Comparison of ENCODE assay signal across 8 cellular contexts in genomic region chr3:130002666-130003598, GRCh38. TPM values are rescaled to one million over a fixed set of nuclear protein-coding genes. Genes with fewer than 3 reads are reported as not detected.
DNase-seq lines count a peak whose midpoint lies in the region; ATAC-seq, FAIRE-seq and TF ChIP-seq lines count a peak whose summit lies in the region.
"Not testable (repeated sequence)": the region's sequence is repeated elsewhere in the genome, so short reads cannot be mapped to it uniquely, and the experiment has no call there.

No MANE protein-coding gene starts in this region.

- POLR2A ChIA-PET in BJ (lab: Charles Lee); activated CD4-positive, alpha-beta T cell treated with anti-CD3 and anti-CD28 coated beads for 36 hours (lab: Charles Lee); GM12878 (lab: Charles Lee): not testable (repeated sequence)

- BruUV-seq in GM12878 (replicated peaks; lab: Mats Ljungman, UMichigan) = not testable (repeated sequence)

- H3K9ac ChIP-seq in GM12878 (ENCODE audit: control insufficient read depth, insufficient read depth, low read length) = not testable (repeated sequence)

- in situ Hi-C loops in HAP-1 (cut with MboI; ENCODE audit: low sequenced_read_pairs); GM12878 (cut with MboI): not testable (repeated sequence)

- H4K20me1 ChIP-seq in GM12878 (ENCODE audit: control insufficient read depth, insufficient read depth) = not testable (repeated sequence)

- H3K36me3 ChIP-seq in BJ (ENCODE audit: control insufficient read depth, insufficient read depth, low read length); HAP-1 (replicated peaks); GM12878 (ENCODE audit: control insufficient read depth in 2 of 2, insufficient read depth in 2 of 2, low read length in 1 of 2); heart left ventricle: not testable (repeated sequence)

- TF ChIP-seq POLR2A in GM12878 (IDR thresholded peaks at IDR 0.05; ENCODE audit: low read depth, low read length); heart left ventricle (IDR thresholded peaks at IDR 0.05): not testable (repeated sequence)

- peak; percentile 74 for ATAC-seq in activated CD4-positive, alpha-beta T cell treated with anti-CD3 and anti-CD28 coated beads for 36 hours
- peak; percentile 79 for ATAC-seq in GM12878
- ATAC-seq in heart left ventricle = not testable (repeated sequence)

- not testable (repeated sequence) for H3K27ac ChIP-seq in GM12878 (ENCODE audit: control insufficient read depth, insufficient read depth); heart left ventricle

- H3K9me3 ChIP-seq in HAP-1; GM12878 (replicated peaks; ENCODE audit: control insufficient read depth, insufficient read depth, low read length); heart left ventricle: not testable (repeated sequence)

- H3K36me3 Mint-ChIP-seq in activated CD4-positive, alpha-beta T cell treated with anti-CD3 and anti-CD28 coated beads for 36 hours (ENCODE audit: low read depth); neural crest cell (ENCODE audit: low read depth): not testable (repeated sequence)

- peak overlapping the region; percentile 46 for H3K4me3 ChIP-seq in BJ (ENCODE audit: low read depth, low read length)
- H3K4me3 ChIP-seq in HAP-1 = peak overlapping the region; percentile 57
- peak overlapping the region; percentile 41; the same call in 1 of the 2 replicates for H3K4me3 ChIP-seq in GM12878
- H3K4me3 ChIP-seq in heart left ventricle = peak overlapping the region in 11 of 12 donors; percentile 3 to 65 (median 49)

- not testable (repeated sequence) for H3K4me2 ChIP-seq in GM12878 (ENCODE audit: control insufficient read depth, insufficient read depth)

- TF ChIP-seq CTCF in BJ (IDR thresholded peaks at IDR 0.05; ENCODE audit: insufficient read depth, low read depth, low read length) (peak; percentile 15; the same call in 1 of the 2 replicates), GM12878 (IDR thresholded peaks at IDR 0.05 in 2 of 3, conservative IDR thresholded peaks at IDR 0.05 in 1 of 3; ENCODE audit: control insufficient read depth in 2 of 3, extremely low read depth in 1 of 3, insufficient read depth in 1 of 3, low read depth in 3 of 3, low read length in 3 of 3) (peak; percentile 31 to 60 (median 47); a peak in 4 of 6 replicates), heart left ventricle (IDR thresholded peaks at IDR 0.05) (peak; percentile 34 to 83 (median 66)), neural crest cell (conservative IDR thresholded peaks at IDR 0.05) (peak; percentile 72)

- peak; percentile 54 for TF ChIP-seq RAD21 in GM12878 (IDR thresholded peaks at IDR 0.05; ENCODE audit: insufficient read depth, low read depth, low read length)

- not testable (repeated sequence) for FAIRE-seq in GM12878 (lab: Jason Lieb, UNC)

- not testable (repeated sequence) for H3K4me1 ChIP-seq in HAP-1; GM12878 (ENCODE audit: control insufficient read depth, insufficient read depth, low read length); heart left ventricle

- TF ChIP-seq EP300 in GM12878 (IDR thresholded peaks at IDR 0.05; ENCODE audit: borderline replicate concordance in 1 of 2, control insufficient read depth in 1 of 2, low read depth in 2 of 2, low read length in 2 of 2) = not testable (repeated sequence)

- H3K4me3 Mint-ChIP-seq in activated CD4-positive, alpha-beta T cell treated with anti-CD3 and anti-CD28 coated beads for 36 hours = not testable (repeated sequence)
- H3K4me3 Mint-ChIP-seq in neural crest cell = peak overlapping the region; percentile 56

- H3K79me2 ChIP-seq in GM12878 (ENCODE audit: control insufficient read depth, insufficient read depth, low read length) = not testable (repeated sequence)

- intact Hi-C loops in activated CD4-positive, alpha-beta T cell treated with anti-CD3 and anti-CD28 coated beads for 36 hours (cut with DNase I, micrococcal nuclease) = loop anchor here (1.0 to 2.0 kb wide), 3 partner anchors 60 to 376 kb away; no protein-coding TSS in a partner anchor
- intact Hi-C loops in GM12878 (cut with micrococcal nuclease; ENCODE audit: unreplicated experiment) (loop anchor here (10.0 kb wide), 1 partner anchor 348 kb away; no protein-coding TSS in a partner anchor), heart left ventricle (cut with DNase I) (loop anchor here in 5 of 10 donors (2.0 to 10.0 kb wide), 3 partner anchors 60 to 368 kb away; no protein-coding TSS in a partner anchor)

- H3K4me1 Mint-ChIP-seq in activated CD4-positive, alpha-beta T cell treated with anti-CD3 and anti-CD28 coated beads for 36 hours; neural crest cell: not testable (repeated sequence)

- H3K27me3 ChIP-seq in BJ (ENCODE audit: control insufficient read depth, insufficient read depth, low read length); HAP-1 (ENCODE audit: low read depth); GM12878 (replicated peaks in 1 of 2; ENCODE audit: control insufficient read depth in 2 of 2, insufficient read depth in 2 of 2, low read length in 1 of 2): not testable (repeated sequence)
- H3K27me3 ChIP-seq in heart left ventricle = peaks cover 0 to 21% (median 0%) of the 10 kb centered on the region in 9 donors

- peaks cover 33% of the 10 kb centered on the region for H3K27me3 Mint-ChIP-seq in activated CD4-positive, alpha-beta T cell treated with anti-CD3 and anti-CD28 coated beads for 36 hours
- peaks cover 48% of the 10 kb centered on the region for H3K27me3 Mint-ChIP-seq in neural crest cell (ENCODE audit: low read depth)

- RAD21 ChIA-PET in GM12878 (lab: Charles Lee; ENCODE audit: unreplicated experiment) = interaction anchor here (1.4 kb wide), 1 partner anchor 61 kb away, joined by 6 read pairs; no protein-coding TSS in a partner anchor

- H2AFZ ChIP-seq in GM12878 (ENCODE audit: control insufficient read depth, low read depth, low read length) = peak overlapping the region; percentile 39; the same call in 1 of the 2 replicates

- SMC1A ChIA-PET in GM12878 (lab: Charles Lee; ENCODE audit: uncharacterized antibody, unreplicated experiment) = not testable (repeated sequence)

- not testable (repeated sequence) for H3K27ac Mint-ChIP-seq in activated CD4-positive, alpha-beta T cell treated with anti-CD3 and anti-CD28 coated beads for 36 hours; neural crest cell (ENCODE audit: unreplicated experiment)

- WGBS in GM12878 (ENCODE audit: insufficient coverage, insufficient replicate concordance, low lambda C conversion rate, missing lambda C conversion rate) = 4% methylated on average over 49 of the region's 86 CpGs
- 4 to 20% (median 11%) methylated on average over 16 to 81 of the region's 86 CpGs for WGBS in heart left ventricle, 4 donors

- DNase-seq in BJ (ENCODE audit: low read depth); GM12878 (ENCODE audit: low read depth, low spot score): not testable (repeated sequence)
- DNase-seq in HAP-1 (ENCODE audit: low spot score in 2 of 2) (peak; percentile 25 to 71), NCI-H69 (lab: John Stamatoyannopoulos, UW) (peak; percentile 25), heart left ventricle (peak; percentile 33 to 79 (median 49)), neural crest cell (ENCODE audit: low read depth, low spot score) (peak; percentile 74)
- peak; percentile 77 for DNase-seq in activated CD4-positive, alpha-beta T cell treated with anti-CD3 and anti-CD28 coated beads for 36 hours
- peak; percentile 34 to 35 for DNase-seq in stimulated activated CD8-positive, alpha-beta memory T cell treated with anti-CD3 and anti-CD28 coated beads, Interleukin-2, amount 100 ng/mL, for 1 hour (ENCODE audit: low read depth in 2 of 2)

- CTCF ChIA-PET in BJ (lab: Yijun Ruan, JAX) = interaction anchor here (0.6 to 5.5 kb wide), 20 partner anchors 8 to 103 kb away, joined by 3 to 51 read pairs (median 4); no protein-coding TSS in a partner anchor
- CTCF ChIA-PET in activated CD4-positive, alpha-beta T cell treated with anti-CD3 and anti-CD28 coated beads for 36 hours (lab: Charles Lee) = interaction anchor here (0.7 to 0.9 kb wide), 2 partner anchors 62 to 111 kb away, joined by 3 read pairs; no protein-coding TSS in a partner anchor
- CTCF ChIA-PET in GM12878 (lab: Yijun Ruan, JAX) = interaction anchor here (0.6 to 0.9 kb wide), 2 partner anchors 92 to 194 kb away, joined by 3 read pairs; no protein-coding TSS in a partner anchor

- not testable (repeated sequence) for H3K9me3 Mint-ChIP-seq in activated CD4-positive, alpha-beta T cell treated with anti-CD3 and anti-CD28 coated beads for 36 hours (ENCODE audit: low read depth); neural crest cell

TF ChIP-seq in GM12878, 131 proteins besides CTCF, POLR2A, EP300 and RAD21 (continues in another document):
- TF ChIP-seq YY1 (IDR thresholded peaks at IDR 0.05; ENCODE audit: low read depth, low read length) (0 out of 2 replicates have a peak, but pooled peaks have one; percentile 28), BHLHE40 (IDR thresholded peaks at IDR 0.05; ENCODE audit: borderline replicate concordance in 1 of 2, low read depth in 2 of 2, low read length in 1 of 2) (peak in 1 of 2 experiments; percentile 26; a peak in 1 of 4 replicates)

RNA-seq across cellular contexts. Expression of gene TRH, which starts 28.4 kb away (rescaled TPM):
- polyA plus RNA-seq in BJ (2011; rRNA removed) (not detected in 2 replicates), GM12878 (2011; rRNA removed) (not detected in 2 replicates), GM12878 (2014; fragmentation: Illumina TruSeq; extraction: Trizol) (not detected in 2 replicates), GM12878 (2014; fragmentation: Nextera tagmentation; extraction: Ambion mirVana) (not detected), GM12878 (2014; rRNA removed) (not detected in 2 replicates), GM12878 (2016; fragmentation: Nextera tagmentation; extraction: Ambion mirVana) (not detected), heart left ventricle (not detected)
- polyA minus RNA-seq in BJ (2011; rRNA and poly(A)+ RNA removed) = not detected in 2 replicates
- total RNA-seq in activated CD4-positive, alpha-beta T cell treated with anti-CD3 and anti-CD28 coated beads for 36 hours = not detected
- not detected in 2 replicates for total RNA-seq in GM12878 (2013; cell fraction: nucleolus; rRNA removed)
- total RNA-seq in GM12878 (2014; rRNA removed) (not detected in 2 replicates), GM12878 (2014; rRNA removed; fragmentation: Illumina TruSeq; extraction: Trizol) (not detected in 2 replicates), GM12878 (2021) (not detected in 2 replicates), heart left ventricle (not detected), neural crest cell (0.36 and 0.61 TPM in 2 replicates)
- not detected for polyA plus RNA-seq in GM12878 (2011; ENCODE audit: low read depth)
- polyA plus RNA-seq in GM12878 (2011; cell fraction: cytosol; rRNA removed) = not detected in 2 replicates
- not detected in 2 replicates for polyA plus RNA-seq in GM12878 (2011; cell fraction: nucleus; rRNA removed)
- not detected in 2 replicates for polyA plus RNA-seq in GM12878 (2012)
- polyA minus RNA-seq in GM12878 (2011; rRNA and poly(A)+ RNA removed) = not detected in 2 replicates
- polyA minus RNA-seq in GM12878 (2011; cell fraction: cytosol; rRNA and poly(A)+ RNA removed) = not detected in 2 replicates
- polyA minus RNA-seq in GM12878 (2011; cell fraction: nucleus; rRNA and poly(A)+ RNA removed) = not detected in 2 replicates

Comparison
In these comparisons a context has a peak if more than half of its experiments do, and no peak if none do; other contexts are left out.
1. CTCF ChIP-seq: peak in every context shown above with its lines; median percentile 72 in neural crest cell; 66 in heart left ventricle; 47 in GM12878; 15 in BJ.